Comparison of ENCODE assay signal across 11 cellular contexts in the genomic region with DNA sequence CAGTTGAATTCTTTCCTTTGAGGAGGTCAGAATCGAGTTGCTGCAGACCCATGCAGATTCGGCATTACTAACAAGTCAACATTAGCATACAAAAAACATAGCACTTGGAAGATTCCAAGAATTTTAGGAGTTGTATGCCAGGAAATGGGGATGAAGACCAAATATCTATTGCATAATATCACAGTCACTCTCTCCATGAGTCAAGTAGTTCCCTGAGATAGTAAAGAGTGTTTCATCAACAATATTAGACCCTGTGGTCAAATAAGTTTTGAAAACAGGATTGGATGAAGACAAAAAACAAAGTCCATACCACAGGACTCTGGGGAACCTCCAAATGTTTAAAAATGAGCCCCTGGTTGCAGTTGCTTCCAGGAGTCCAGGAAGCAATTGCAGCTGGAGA. TPM values are rescaled to one million over a fixed set of nuclear protein-coding genes. Genes with fewer than 3 reads are reported as not detected.
DNase-seq lines count a peak whose midpoint lies in the region; ATAC-seq, FAIRE-seq and TF ChIP-seq lines count a peak whose summit lies in the region.
"Had no signal": no experiment of that assay in that cellular context is flagged by ENCODE, and none has a peak within 500 bp of the region (broad histone marks: within the 10 kb centered on the region; RNA-seq: fewer than 3 reads in every experiment).

No MANE protein-coding gene starts in this region.

- ATAC-seq in left ventricle myocardium superior (peak; percentile 88), GM18870 (IDR thresholded peaks at IDR 0.05; ENCODE audit: unreplicated experiment) (no peak), HG03280 (IDR thresholded peaks at IDR 0.05; ENCODE audit: unreplicated experiment) (no peak)

- no peaks in the 10 kb centered on the region for H3K36me3 ChIP-seq in bronchial epithelial cell (ENCODE audit: control insufficient read depth, insufficient read depth, low read length)
- no peaks in the 10 kb centered on the region for H3K36me3 ChIP-seq in stomach

- H3K27me3 ChIP-seq in bronchial epithelial cell (ENCODE audit: control insufficient read depth, insufficient read depth, low read length), result peaks cover 3% of the 10 kb centered on the region
- no peaks in the 10 kb centered on the region for H3K27me3 ChIP-seq in stomach

- H3K9me3 ChIP-seq in stomach, result no peaks in the 10 kb centered on the region

- intact Hi-C loops in left ventricle myocardium superior (cut with micrococcal nuclease), result no loop called here
- intact Hi-C loops in stomach (cut with DNase I; ENCODE audit: low total_unique reads), result no loop called here

- no peaks in the 10 kb centered on the region for H3K9me3 Mint-ChIP-seq in HFFc6

- no peak for TF ChIP-seq CTCF in HFFc6 (IDR thresholded peaks at IDR 0.05)
- no peak for TF ChIP-seq CTCF in bronchial epithelial cell (IDR thresholded peaks at IDR 0.05; ENCODE audit: insufficient read depth, low read length, severe bottlenecking)
- TF ChIP-seq CTCF in stomach (IDR thresholded peaks at IDR 0.05), result no peak

- H3K4me1 Mint-ChIP-seq in HFFc6 (ENCODE audit: low read depth), result peaks cover 19% of the 10 kb centered on the region

- H3K27ac Mint-ChIP-seq in HFFc6, result no peak overlapping the region; the same call in 1 of the 2 replicates

- no peak for TF ChIP-seq POLR2A in stomach (IDR thresholded peaks at IDR 0.05)

- no peak for TF ChIP-seq EP300 in stomach (IDR thresholded peaks at IDR 0.05)

- peaks cover 15% of the 10 kb centered on the region for H3K27me3 Mint-ChIP-seq in HFFc6 (ENCODE audit: insufficient read depth)

- no peak for FAIRE-seq in bronchial epithelial cell (lab: Jason Lieb, UNC)
- FAIRE-seq: GM18507 had no signal

- H3K4me3 Mint-ChIP-seq in HFFc6, result peak overlapping the region; percentile 36; the same call in 1 of the 2 replicates

- no peaks in the 10 kb centered on the region; the same call in 1 of the 2 replicates for H3K36me3 Mint-ChIP-seq in HFFc6 (ENCODE audit: low read depth)

- 59 to 81% (median 70%) methylated on average over 2 of the region's 2 CpGs for WGBS in stomach, 5 donors

- peak overlapping the region; percentile 24 to 57 (median 51) for H3K27ac ChIP-seq in stomach

- peaks cover 0 to 11% (median 7%) of the 10 kb centered on the region in 4 donors for H3K4me1 ChIP-seq in stomach

- H3K4me3 ChIP-seq in bronchial epithelial cell (ENCODE audit: low read depth, low read length), result no peak overlapping the region
- no peak overlapping the region for H3K4me3 ChIP-seq in stomach

- DNase-seq in HFFc6, result peak; percentile 71
- DNase-seq in bronchial epithelial cell (ENCODE audit: low read depth), result peak; percentile 71
- DNase-seq in left ventricle myocardium superior, result no peak
- DNase-seq in stomach, result no peak
- DNase-seq in kidney tubule cell (ENCODE audit: low spot score), result no peak
- DNase-seq in T-helper 9 cell, result no peak
- DNase-seq: NCI-H2029 treated with DMSO at 0.1 percent for 48 hours had no signal

RNA-seq across cellular contexts. Expression of a gene that starts 11.0 kb away (rescaled TPM):
- total RNA-seq in HFFc6 (2021; fragmentation: NEBNext Ultra II Directional; extraction: Animal tissue kit (Norgen Biotek cat#: 25700)), result 10 to 100 TPM; 20.8 to 30.7 (median 27.2) TPM
- total RNA-seq in bronchial epithelial cell (7.9 and 18.1 TPM in 2 replicates), left ventricle myocardium superior (146 TPM), stomach (10 to 100 TPM; 18.0 to 97.4 (median 39.3) TPM)
- 10 to 100 TPM; 10.7 to 11.8 (median 11.3) TPM for polyA plus RNA-seq in stomach

RNA-seq across cellular contexts. Expression of a gene that starts 20.6 kb away (rescaled TPM):
- total RNA-seq in HFFc6 (2021; fragmentation: NEBNext Ultra II Directional; extraction: Animal tissue kit (Norgen Biotek cat#: 25700)), result not detected
- total RNA-seq in bronchial epithelial cell, result under 0.01 TPM in 1 of 2 replicates, not detected in the other
- not detected for total RNA-seq in left ventricle myocardium superior
- under 1 TPM in 3 of 5 donors, not detected in 2; under 0.01 to 0.37 (median 0.14) TPM for total RNA-seq in stomach
- under 1 TPM in 1 of 3 donors, not detected in 2; 0.03 TPM for polyA plus RNA-seq in stomach
- total RNA-seq: pulmonary artery endothelial cell had no signal

Comparison
In these comparisons a context has a peak if more than half of its experiments do, and no peak if none do; other contexts are left out.
1. DNase-seq: peak in HFFc6 (single experiment) and bronchial epithelial cell (single experiment); none in left ventricle myocardium superior (single experiment), stomach (single experiment), kidney tubule cell (single experiment) and T-helper 9 cell (single experiment).